8 cellular contexts compared by ENCODE assay signal in genomic region chr1:244801246-244801645, GRCh38. TPM values are rescaled to one million over a fixed set of nuclear protein-coding genes. Genes with fewer than 3 reads are reported as not detected.
DNase-seq lines count a peak whose midpoint lies in the region; ATAC-seq, FAIRE-seq and TF ChIP-seq lines count a peak whose summit lies in the region.

No MANE protein-coding gene starts in this region.

- TF ChIP-seq CTCF in GM20000 (IDR thresholded peaks at IDR 0.05; ENCODE audit: extremely low read depth, missing control alignments) (peak; percentile 37), VCaP (conservative IDR thresholded peaks at IDR 0.05) (peak; percentile 80), bronchial epithelial cell (IDR thresholded peaks at IDR 0.05; ENCODE audit: insufficient read depth, low read length, severe bottlenecking) (peak; percentile 21)

- H3K36me3 ChIP-seq in bronchial epithelial cell (ENCODE audit: control insufficient read depth, insufficient read depth, low read length) = no peaks in the 10 kb centered on the region

- H3K27me3 ChIP-seq in bronchial epithelial cell (ENCODE audit: control insufficient read depth, insufficient read depth, low read length) = no peaks in the 10 kb centered on the region

- ATAC-seq in stimulated activated naive CD8-positive, alpha-beta T cell treated with anti-CD3 and anti-CD28 coated beads, Interleukin-15, Interleukin-2, amounts not matched to agents 100 U/mL and 50 U/mL, for 24 hours = peak; percentile 83

- DNase-seq in COR-L47 (lab: John Stamatoyannopoulos, UW) (peak; percentile 14), GM20000 (ENCODE audit: low spot score) (peak; percentile 66), LoVo (ENCODE audit: low spot score) (peak; percentile 43), bronchial epithelial cell (ENCODE audit: low read depth) (no peak), lung microvascular endothelial cell (ENCODE audit: low read depth in 2 of 2) (peak; percentile 57 to 81), NCI-H2227 treated with DMSO at 0.1 percent for 48 hours (lab: John Stamatoyannopoulos, UW) (no peak)
- peak; percentile 47 for DNase-seq in stimulated activated naive CD8-positive, alpha-beta T cell treated with anti-CD3 and anti-CD28 coated beads, Interleukin-15, Interleukin-2, amounts not matched to agents 100 U/mL and 50 U/mL, for 24 hours

- no peak overlapping the region for H3K4me3 ChIP-seq in bronchial epithelial cell (ENCODE audit: low read depth, low read length)

- FAIRE-seq in bronchial epithelial cell (lab: Jason Lieb, UNC) = no peak

- H3K27ac ChIP-seq in VCaP = no peak overlapping the region; the same call in 1 of the 2 replicates

RNA-seq across cellular contexts. Expression of gene COX20, which starts 34.2 kb away (rescaled TPM):
- total RNA-seq in bronchial epithelial cell (9.0 and 11.1 TPM in 2 replicates), lung microvascular endothelial cell (10.0 and 11.1 TPM in 2 replicates)

Comparison
In these comparisons a context has a peak if more than half of its experiments do, and no peak if none do; other contexts are left out.
1. DNase-seq: peak in COR-L47 (single experiment), GM20000 (single experiment), LoVo (single experiment), lung microvascular endothelial cell (2 of 2) and stimulated activated naive CD8-positive, alpha-beta T cell treated with anti-CD3 and anti-CD28 coated beads, Interleukin-15, Interleukin-2, amounts not matched to agents 100 U/mL and 50 U/mL, for 24 hours (single experiment); none in bronchial epithelial cell (single experiment) and NCI-H2227 treated with DMSO at 0.1 percent for 48 hours (single experiment).
2. CTCF ChIP-seq: peak in every context shown above with its lines; median percentile 80 in VCaP; 37 in GM20000; 21 in bronchial epithelial cell.